Comparison of ENCODE assay signal across 29 cellular contexts in the genomic region with DNA sequence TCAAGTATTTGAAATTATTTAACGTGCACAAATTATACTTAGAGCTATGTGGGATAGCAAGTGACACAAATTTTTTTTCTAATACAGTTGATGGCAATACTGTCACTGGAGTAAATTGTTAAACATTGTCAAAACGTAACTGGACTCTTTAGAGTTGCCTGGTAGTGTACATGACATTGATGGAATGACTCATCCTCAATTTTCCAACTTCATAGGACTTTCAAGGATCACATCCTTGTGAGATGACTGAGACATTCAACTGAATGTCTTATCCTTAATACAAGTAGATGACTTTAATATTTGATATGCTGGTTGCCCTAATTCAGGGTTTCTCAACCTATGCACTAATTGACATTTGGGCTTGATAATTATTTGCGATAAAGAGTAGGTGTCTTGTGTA.
A peak's percentile ranks its signal among the peaks of the same experiment; 100 is the strongest.
DNase-seq lines count a peak whose midpoint lies in the region; TF ChIP-seq lines count a peak whose summit lies in the region.
"Had no signal": no experiment of that assay in that cellular context is flagged by ENCODE, and none has a peak within 500 bp of the region (broad histone marks: within the 10 kb centered on the region; RNA-seq: fewer than 3 reads in every experiment).

No MANE protein-coding gene starts in this region.

- no peak overlapping the region for H2AK5ac ChIP-seq in H9 (ENCODE audit: insufficient read length, low read length)

- H3K18ac ChIP-seq in H9 (ENCODE audit: insufficient read length, low read depth, low read length) = no peak overlapping the region

- no peak overlapping the region for H4K91ac ChIP-seq in H9 (ENCODE audit: insufficient read length, low read depth, low read length)

- H4K8ac ChIP-seq in H9 (replicated peaks; ENCODE audit: insufficient read length, low read depth, low read length) = no peak overlapping the region

- no peaks in the 10 kb centered on the region for H3K9me3 ChIP-seq in H9 (ENCODE audit: control insufficient read depth, low read depth, low read length)
- H3K9me3 ChIP-seq: gastroesophageal sphincter, MG63 had no signal

- H2BK20ac ChIP-seq in H9 (ENCODE audit: low read depth, low read length, poor library complexity, severe bottlenecking) = no peak overlapping the region

- H3K4me1 Mint-ChIP-seq in H9 = peaks cover 24 to 25% of the 10 kb centered on the region in 2 experiments
- H3K4me1 Mint-ChIP-seq: CD4-positive, CD25-positive, alpha-beta regulatory T cell; neural crest cell; stimulated activated memory B cell treated with anti-CD40 and anti-IgM and Interleukin-4, amounts not matched to agents 10 μg/mL and 1 μg/mL and 100 μg/mL, for 72 hours had no signal

- no peak overlapping the region for H2BK5ac ChIP-seq in H9 (ENCODE audit: insufficient read length, low read length)

- H3K27ac Mint-ChIP-seq in H9 = no peak overlapping the region; a peak in 1 of 7 replicates
- H3K27ac Mint-ChIP-seq: activated CD8-positive, alpha-beta T cell treated with anti-CD3 and anti-CD28 coated beads, Interleukin-2, amount 10 ng/mL, durations not matched to agents 7 days and 5 days; activated T-helper 2 cell treated with anti-CD3 and anti-CD28 coated beads, Interferon-gamma antibody, Interleukin-2, Interleukin-4, amounts not matched to agents 10 μg/mL and 5 μg/mL and 100 μg/mL, durations not matched to agents 14 hours and 24 hours and 36 hours; CD4-positive, CD25-positive, alpha-beta regulatory T cell; stimulated activated memory B cell treated with anti-CD40 and anti-IgM and Interleukin-4, amounts not matched to agents 10 μg/mL and 1 μg/mL and 100 μg/mL, for 72 hours; type B pancreatic cell had no signal

- H2BK15ac ChIP-seq in H9 (ENCODE audit: low read depth, low read length) = no peak overlapping the region

- no peak overlapping the region for H2BK12ac ChIP-seq in H9 (ENCODE audit: insufficient read length, low read depth, low read length)

- H3K23ac ChIP-seq in H9 (ENCODE audit: insufficient read length, low read depth, low read length) = no peak overlapping the region

- H3K4ac ChIP-seq in H9 (ENCODE audit: low read depth, low read length) = no peak overlapping the region

- DNase-seq in AG08395 (ENCODE audit: low spot score) (peak; percentile 17), H9 (no peak), RPMI7951 (ENCODE audit: low read depth) (peak; percentile 47), hepatic stellate cell (ENCODE audit: low spot score) (peak; percentile 19), SW 1271 (lab: John Stamatoyannopoulos, UW) (no peak), GM19240 (ENCODE audit: insufficient read length, low spot score) (no peak), Kasumi-1 (lab: John Stamatoyannopoulos, UW) (no peak)
- DNase-seq in activated CD4-positive, alpha-beta T cell treated with anti-CD3 and anti-CD28 coated beads, Interleukin-2, amount 50 U/mL, for 48 hours = no peak
- DNase-seq: activated CD8-positive, alpha-beta T cell treated with anti-CD3 and anti-CD28 coated beads, Interleukin-2, amount 10 ng/mL, durations not matched to agents 7 days and 5 days; activated naive CD4-positive, alpha-beta T cell treated with anti-CD3 and anti-CD28 coated beads, Interleukin-2, amount 50 U/mL, for 16 hours; AML-193; amygdala; brain microvascular endothelial cell; CD4-positive, CD25-positive, alpha-beta regulatory T cell; MG63; NCI-H1417 treated with DMSO at 0.1 percent for 48 hours; NCI-H2081 treated with DMSO at 0.1 percent for 48 hours; NCI-H226; NCI-H526 treated with DMSO at 0.1 percent for 48 hours; NK-92 treated with Interleukin-12 subunit alpha and Interleukin-12 subunit beta, amount 100 ng/mL, for 24 hours; retina; Right ventricle myocardium superior had no signal

- peaks cover 0 to 4% (median 3%) of the 10 kb centered on the region in 3 experiments; a peak in 2 of 7 replicates for H3K36me3 Mint-ChIP-seq in H9 (ENCODE audit: insufficient read depth in 1 of 3, low read depth in 3 of 3)
- H3K36me3 Mint-ChIP-seq: CD4-positive, CD25-positive, alpha-beta regulatory T cell; stimulated activated memory B cell treated with anti-CD40 and anti-IgM and Interleukin-4, amounts not matched to agents 10 μg/mL and 1 μg/mL and 100 μg/mL, for 72 hours had no signal

- H4K5ac ChIP-seq in H9 (ENCODE audit: insufficient read length, low read depth, low read length) = no peak overlapping the region

- peaks cover 4% of the 10 kb centered on the region; the same call in 1 of the 2 replicates for H3K4me1 ChIP-seq in H9 (ENCODE audit: insufficient read depth, low read length)
- H3K4me1 ChIP-seq: gastroesophageal sphincter, parathyroid adenoma had no signal

- no peaks in the 10 kb centered on the region for H3K79me1 ChIP-seq in H9 (ENCODE audit: insufficient read depth, low read depth, low read length, poor library complexity, severe bottlenecking)

- peak overlapping the region; percentile 36 for H3K27ac ChIP-seq in H9 (ENCODE audit: insufficient read length, low read depth, low read length)
- H3K27ac ChIP-seq: brain microvascular endothelial cell, gastroesophageal sphincter, hepatocyte, parathyroid adenoma had no signal

- H3K9me3 Mint-ChIP-seq in H9 = no peaks in the 10 kb centered on the region
- H3K9me3 Mint-ChIP-seq: activated T-helper 2 cell treated with anti-CD3 and anti-CD28 coated beads, Interferon-gamma antibody, Interleukin-2, Interleukin-4, amounts not matched to agents 10 μg/mL and 5 μg/mL and 100 μg/mL, durations not matched to agents 14 hours and 24 hours and 36 hours; CD4-positive, CD25-positive, alpha-beta regulatory T cell; neural crest cell; stimulated activated memory B cell treated with anti-CD40 and anti-IgM and Interleukin-4, amounts not matched to agents 10 μg/mL and 1 μg/mL and 100 μg/mL, for 72 hours; type B pancreatic cell had no signal

- TF ChIP-seq CTCF in H9 (conservative IDR thresholded peaks at IDR 0.05) = no peak

- no peak overlapping the region for H3K4me2 ChIP-seq in H9 (ENCODE audit: insufficient read depth, insufficient read length, low read length)
- H3K4me2 ChIP-seq: hepatocyte had no signal

- no peak overlapping the region for H3K56ac ChIP-seq in H9 (ENCODE audit: insufficient read length, low read depth, low read length)

- H4K20me1 ChIP-seq in H9 (ENCODE audit: control insufficient read depth, insufficient read depth, insufficient read length) = no peaks in the 10 kb centered on the region

- H3K4me3 Mint-ChIP-seq in H9 = no peak overlapping the region
- H3K4me3 Mint-ChIP-seq: activated CD8-positive, alpha-beta T cell treated with anti-CD3 and anti-CD28 coated beads, Interleukin-2, amount 10 ng/mL, durations not matched to agents 7 days and 5 days; CD4-positive, CD25-positive, alpha-beta regulatory T cell; neural crest cell; stimulated activated memory B cell treated with anti-CD40 and anti-IgM and Interleukin-4, amounts not matched to agents 10 μg/mL and 1 μg/mL and 100 μg/mL, for 72 hours; type B pancreatic cell had no signal

- H2BK120ac ChIP-seq in H9 (ENCODE audit: low read depth, low read length, poor library complexity, severe bottlenecking) = no peak overlapping the region

- no peak overlapping the region for H3T11ph ChIP-seq in H9 (ENCODE audit: low read length)

- no peak overlapping the region for H3K9ac ChIP-seq in H9 (ENCODE audit: extremely low read depth, insufficient read length, low read length)
- H3K9ac ChIP-seq: parathyroid adenoma had no signal

- H2AFZ ChIP-seq in H9 (ENCODE audit: low read length) = no peak overlapping the region
- H2AFZ ChIP-seq: hepatocyte, parathyroid adenoma had no signal

- no peaks in the 10 kb centered on the region for H3K27me3 ChIP-seq in H9 (ENCODE audit: insufficient read depth, low read length)
- H3K27me3 ChIP-seq: brain microvascular endothelial cell, gastroesophageal sphincter, hepatocyte, MG63 had no signal

- WGBS in H9 (ENCODE audit: extremely low coverage, insufficient read length, low lambda C conversion rate) = no CpG with 5 or more reads among the region's 3 CpGs

- no peaks in the 10 kb centered on the region for H3K23me2 ChIP-seq in H9 (ENCODE audit: insufficient read length, low read depth, low read length, poor library complexity, severe bottlenecking)

- H3K27me3 Mint-ChIP-seq in H9 (ENCODE audit: low read depth) = no peaks in the 10 kb centered on the region
- H3K27me3 Mint-ChIP-seq: stimulated activated memory B cell treated with anti-CD40 and anti-IgM and Interleukin-4, amounts not matched to agents 10 μg/mL and 1 μg/mL and 100 μg/mL, for 72 hours; type B pancreatic cell had no signal

- no peaks in the 10 kb centered on the region for H3K79me2 ChIP-seq in H9 (ENCODE audit: insufficient read depth, low read length)
- H3K79me2 ChIP-seq: hepatocyte, parathyroid adenoma had no signal

- H3K14ac ChIP-seq in H9 (ENCODE audit: insufficient read depth, low read length) = no peak overlapping the region

Comparison
In these comparisons a context has a peak if more than half of its experiments do, and no peak if none do; other contexts are left out.
1. DNase-seq: peak in AG08395 (single experiment), RPMI7951 (single experiment) and hepatic stellate cell (single experiment); none in H9 (single experiment), SW 1271 (0 of 2), GM19240 (single experiment), activated CD4-positive, alpha-beta T cell treated with anti-CD3 and anti-CD28 coated beads, Interleukin-2, amount 50 U/mL, for 48 hours (0 of 2) and Kasumi-1 (0 of 2).